In the genomic region with DNA sequence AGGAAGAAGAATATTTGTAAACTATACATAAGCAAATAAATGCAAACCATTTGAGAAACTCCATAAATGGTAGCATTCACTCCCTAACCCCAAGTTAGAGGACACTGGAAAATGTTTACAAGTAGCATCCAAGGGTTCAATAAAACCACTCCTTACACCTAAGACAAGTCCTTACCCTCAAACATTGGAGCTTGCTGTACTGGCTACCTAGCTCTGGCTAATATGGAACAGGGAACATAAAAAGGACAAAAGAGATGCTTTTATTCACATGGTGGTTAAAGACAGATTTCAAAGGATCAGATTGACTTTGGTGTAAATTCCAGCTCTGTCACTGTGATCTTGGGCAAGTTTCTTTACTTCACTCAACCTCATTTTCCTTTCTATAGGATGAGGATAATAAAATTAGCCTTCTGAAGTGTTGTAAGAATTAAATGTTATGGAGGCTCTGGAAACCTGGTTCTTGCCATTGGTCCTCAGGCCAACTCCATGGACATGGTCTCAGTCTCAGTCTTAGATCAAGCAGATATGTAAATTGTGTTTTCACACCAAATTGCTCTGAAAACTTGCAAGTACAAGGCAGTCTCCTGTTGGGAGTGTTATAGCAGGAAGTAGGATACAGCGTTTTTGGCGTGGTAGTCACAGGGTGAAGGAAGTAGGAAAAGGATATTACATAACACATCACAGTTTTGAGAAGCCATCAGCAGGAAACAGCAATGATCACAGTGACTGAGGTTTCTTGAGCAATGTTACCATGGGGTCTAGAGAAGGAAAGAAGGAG, we compare ENCODE assay signal across 1 cellular context.
TF ChIP-seq lines count a peak whose summit lies in the region.

No MANE protein-coding gene starts in this region.

TF ChIP-seq in A549, 52 proteins besides CTCF, POLR2A, EP300 and RAD21 (continued from another document):
- TF ChIP-seq, protein P1, sequence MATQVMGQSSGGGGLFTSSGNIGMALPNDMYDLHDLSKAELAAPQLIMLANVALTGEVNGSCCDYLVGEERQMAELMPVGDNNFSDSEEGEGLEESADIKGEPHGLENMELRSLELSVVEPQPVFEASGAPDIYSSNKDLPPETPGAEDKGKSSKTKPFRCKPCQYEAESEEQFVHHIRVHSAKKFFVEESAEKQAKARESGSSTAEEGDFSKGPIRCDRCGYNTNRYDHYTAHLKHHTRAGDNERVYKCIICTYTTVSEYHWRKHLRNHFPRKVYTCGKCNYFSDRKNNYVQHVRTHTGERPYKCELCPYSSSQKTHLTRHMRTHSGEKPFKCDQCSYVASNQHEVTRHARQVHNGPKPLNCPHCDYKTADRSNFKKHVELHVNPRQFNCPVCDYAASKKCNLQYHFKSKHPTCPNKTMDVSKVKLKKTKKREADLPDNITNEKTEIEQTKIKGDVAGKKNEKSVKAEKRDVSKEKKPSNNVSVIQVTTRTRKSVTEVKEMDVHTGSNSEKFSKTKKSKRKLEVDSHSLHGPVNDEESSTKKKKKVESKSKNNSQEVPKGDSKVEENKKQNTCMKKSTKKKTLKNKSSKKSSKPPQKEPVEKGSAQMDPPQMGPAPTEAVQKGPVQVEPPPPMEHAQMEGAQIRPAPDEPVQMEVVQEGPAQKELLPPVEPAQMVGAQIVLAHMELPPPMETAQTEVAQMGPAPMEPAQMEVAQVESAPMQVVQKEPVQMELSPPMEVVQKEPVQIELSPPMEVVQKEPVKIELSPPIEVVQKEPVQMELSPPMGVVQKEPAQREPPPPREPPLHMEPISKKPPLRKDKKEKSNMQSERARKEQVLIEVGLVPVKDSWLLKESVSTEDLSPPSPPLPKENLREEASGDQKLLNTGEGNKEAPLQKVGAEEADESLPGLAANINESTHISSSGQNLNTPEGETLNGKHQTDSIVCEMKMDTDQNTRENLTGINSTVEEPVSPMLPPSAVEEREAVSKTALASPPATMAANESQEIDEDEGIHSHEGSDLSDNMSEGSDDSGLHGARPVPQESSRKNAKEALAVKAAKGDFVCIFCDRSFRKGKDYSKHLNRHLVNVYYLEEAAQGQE (IDR thresholded peaks at IDR 0.05): no peak
- no peak for TF ChIP-seq CBX2 (IDR thresholded peaks at IDR 0.05; ENCODE audit: borderline replicate concordance, low read depth)
- TF ChIP-seq TP53 (CRISPR knock-in tag; IDR thresholded peaks at IDR 0.05): no peak
- no peak for TF ChIP-seq JUN (IDR thresholded peaks at IDR 0.05)
- TF ChIP-seq ESRRA (IDR thresholded peaks at IDR 0.05; ENCODE audit: borderline replicate concordance, low read length): no peak
- TF ChIP-seq HOXA7 (CRISPR knock-in tag; IDR thresholded peaks at IDR 0.05): no peak
- no peak for TF ChIP-seq POLR2AphosphoS2 (conservative IDR thresholded peaks at IDR 0.05; ENCODE audit: low read length)
- no peak for TF ChIP-seq HEYL (CRISPR knock-in tag; IDR thresholded peaks at IDR 0.05)
- no peak for TF ChIP-seq MAZ (IDR thresholded peaks at IDR 0.05; ENCODE audit: borderline replicate concordance, low read depth, low read length)
- no peak for TF ChIP-seq HDAC2 (IDR thresholded peaks at IDR 0.05)
